ENCODE assay signal across 33 cellular contexts in the genomic region with DNA sequence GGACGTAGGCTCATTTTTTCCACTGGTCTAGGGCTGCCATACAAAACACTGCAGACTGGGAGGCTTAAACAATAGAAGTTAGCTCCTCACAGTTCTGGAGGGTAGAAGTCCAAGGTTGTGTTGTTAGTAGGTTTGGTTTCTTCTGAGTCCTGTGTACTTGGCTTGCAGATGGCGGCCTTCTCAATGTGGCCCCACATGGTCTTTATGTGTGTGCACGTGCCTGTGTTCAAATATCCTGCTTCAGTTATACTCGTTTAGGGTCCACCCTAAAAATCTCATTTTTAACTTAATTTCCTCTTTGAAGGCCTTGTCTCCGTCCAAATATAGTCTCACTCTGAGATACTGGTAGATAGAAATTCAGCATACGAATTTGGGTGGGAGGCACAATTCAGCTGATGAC.
"Had no signal": no experiment of that assay in that cellular context is flagged by ENCODE, and none has a peak within 500 bp of the region (broad histone marks: within the 10 kb centered on the region; RNA-seq: fewer than 3 reads in every experiment).

No MANE protein-coding gene starts in this region.

- H3K36me3 ChIP-seq: MG63 had no signal

- DNase-seq: Karpas-422, Kasumi-1, MG63, MM.1S, MV-4-11, NCI-H1048, NCI-H1092, NCI-H1092 treated with DMSO at 0.1 percent for 48 hours, NCI-H1105, NCI-H1105 treated with DMSO at 0.1 percent for 48 hours, NCI-H1417 treated with DMSO at 0.1 percent for 48 hours, NCI-H1436, NCI-H1436 treated with DMSO at 0.1 percent for 48 hours, NCI-H146, NCI-H1694, NCI-H1694 treated with DMSO at 0.1 percent for 48 hours, NCI-H187, NCI-H187 treated with DMSO at 0.1 percent for 48 hours, NCI-H1930, NCI-H2029, NCI-H2029 treated with DMSO at 0.1 percent for 48 hours, NCI-H2081, NCI-H2081 treated with DMSO at 0.1 percent for 48 hours, NCI-H2107, NCI-H2171, NCI-H2171 treated with DMSO at 0.1 percent for 48 hours, NCI-H2227 treated with DMSO at 0.1 percent for 48 hours, NCI-H226, NCI-H345, NCI-H446, NCI-H446 treated with DMSO at 0.1 percent for 48 hours, NCI-H510A, NCI-H510A treated with DMSO at 0.1 percent for 48 hours had no signal

- H3K9me3 ChIP-seq: MG63 had no signal

- H3K4me3 ChIP-seq: MG63 had no signal
